In genomic region chr21:36422279-36423098, GRCh38 we compare ENCODE assay signal across 8 cellular contexts. TPM values are rescaled to one million over a fixed set of nuclear protein-coding genes. Genes with fewer than 3 reads are reported as not detected.
A peak's percentile ranks its signal among the peaks of the same experiment; 100 is the strongest.
DNase-seq lines count a peak whose midpoint lies in the region; ATAC-seq, FAIRE-seq and TF ChIP-seq lines count a peak whose summit lies in the region.

No MANE protein-coding gene starts in this region.

- DNase-seq in NCI-H2081 (lab: John Stamatoyannopoulos, UW) (peak; percentile 23 to 45), NCI-H2081 treated with DMSO at 0.1 percent for 48 hours (lab: John Stamatoyannopoulos, UW) (no peak), HTR-8/SVneo (ENCODE audit: insufficient read length, low spot score) (peak; percentile 69), ecto neural progenitor cell (ENCODE audit: low spot score) (peak; percentile 80), mesothelial cell of epicardium (ENCODE audit: low spot score in 2 of 2, unreplicated experiment in 2 of 2) (no peak)

- no peaks in the 10 kb centered on the region for H3K9me3 Mint-ChIP-seq in mesothelial cell of epicardium

- H3K27me3 Mint-ChIP-seq in mesothelial cell of epicardium (ENCODE audit: low read depth), result no peaks in the 10 kb centered on the region

- no peak overlapping the region for H3K4me3 Mint-ChIP-seq in mesothelial cell of epicardium

- no peak overlapping the region for H3K27ac Mint-ChIP-seq in mesothelial cell of epicardium

- TF ChIP-seq CTCF in mesothelial cell of epicardium (IDR thresholded peaks at IDR 0.05; ENCODE audit: unreplicated experiment), result peak; percentile 52

- H3K4me1 Mint-ChIP-seq in mesothelial cell of epicardium, result no peaks in the 10 kb centered on the region

- FAIRE-seq in HTR-8/SVneo (lab: Jason Lieb, UNC), result no peak

- ATAC-seq in SK-N-SH treated with all-trans-retinoic acid at 6 μM for 48 hours (peak; percentile 69), HG03039 (IDR thresholded peaks at IDR 0.05; ENCODE audit: unreplicated experiment) (no peak), HG02678 (IDR thresholded peaks at IDR 0.05; ENCODE audit: unreplicated experiment) (no peak)

- no peaks in the 10 kb centered on the region for H3K36me3 Mint-ChIP-seq in mesothelial cell of epicardium

TF ChIP-seq in SK-N-SH treated with all-trans-retinoic acid at 6 μM for 48 hours, 23 proteins besides CTCF, POLR2A, EP300 and RAD21:
- TF ChIP-seq ZFP3 (CRISPR knock-in tag; IDR thresholded peaks at IDR 0.05) (no peak), ZNF8 (CRISPR knock-in tag; IDR thresholded peaks at IDR 0.05) (no peak), CREB5 (CRISPR knock-in tag; IDR thresholded peaks at IDR 0.05; ENCODE audit: low read depth) (no peak), TSHZ2 (CRISPR knock-in tag; IDR thresholded peaks at IDR 0.05) (no peak), ZNF70 (CRISPR knock-in tag; IDR thresholded peaks at IDR 0.05) (no peak), GLIS3 (CRISPR knock-in tag; IDR thresholded peaks at IDR 0.05) (no peak), PATZ1 (CRISPR knock-in tag; IDR thresholded peaks at IDR 0.05; ENCODE audit: borderline replicate concordance) (no peak), ZNF565 (CRISPR knock-in tag; conservative IDR thresholded peaks at IDR 0.05; ENCODE audit: low read depth) (no peak), PPARA (CRISPR knock-in tag; IDR thresholded peaks at IDR 0.05; ENCODE audit: borderline replicate concordance) (no peak), ZFP30 (CRISPR knock-in tag; IDR thresholded peaks at IDR 0.05) (no peak), CSDC2 (CRISPR knock-in tag; IDR thresholded peaks at IDR 0.05) (no peak), TCF4 (CRISPR knock-in tag; IDR thresholded peaks at IDR 0.05; ENCODE audit: borderline replicate concordance) (no peak), ISL1 (CRISPR knock-in tag; IDR thresholded peaks at IDR 0.05) (no peak), RARB (CRISPR knock-in tag; IDR thresholded peaks at IDR 0.05) (no peak), TOX (CRISPR knock-in tag; IDR thresholded peaks at IDR 0.05; ENCODE audit: borderline replicate concordance) (no peak), SNAI2 (CRISPR knock-in tag; IDR thresholded peaks at IDR 0.05) (no peak), POU6F1 (CRISPR knock-in tag; IDR thresholded peaks at IDR 0.05; ENCODE audit: borderline replicate concordance, low read depth) (no peak), OSR1 (CRISPR knock-in tag; IDR thresholded peaks at IDR 0.05) (no peak)
- TF ChIP-seq, protein P1, sequence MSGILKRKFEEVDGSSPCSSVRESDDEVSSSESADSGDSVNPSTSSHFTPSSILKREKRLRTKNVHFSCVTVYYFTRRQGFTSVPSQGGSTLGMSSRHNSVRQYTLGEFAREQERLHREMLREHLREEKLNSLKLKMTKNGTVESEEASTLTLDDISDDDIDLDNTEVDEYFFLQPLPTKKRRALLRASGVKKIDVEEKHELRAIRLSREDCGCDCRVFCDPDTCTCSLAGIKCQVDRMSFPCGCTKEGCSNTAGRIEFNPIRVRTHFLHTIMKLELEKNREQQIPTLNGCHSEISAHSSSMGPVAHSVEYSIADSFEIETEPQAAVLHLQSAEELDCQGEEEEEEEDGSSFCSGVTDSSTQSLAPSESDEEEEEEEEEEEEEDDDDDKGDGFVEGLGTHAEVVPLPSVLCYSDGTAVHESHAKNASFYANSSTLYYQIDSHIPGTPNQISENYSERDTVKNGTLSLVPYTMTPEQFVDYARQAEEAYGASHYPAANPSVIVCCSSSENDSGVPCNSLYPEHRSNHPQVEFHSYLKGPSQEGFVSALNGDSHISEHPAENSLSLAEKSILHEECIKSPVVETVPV (CRISPR knock-in tag; IDR thresholded peaks at IDR 0.05), result no peak

RNA-seq across cellular contexts. Expression of gene CHAF1B, which starts 37.3 kb away (rescaled TPM):
- 8.2 to 10.3 TPM (median 9.2 TPM) in 3 replicates for total RNA-seq in mesothelial cell of epicardium

RNA-seq across cellular contexts. Expression of gene CLDN14, which starts 57.4 kb away (rescaled TPM):
- not detected in 3 replicates for total RNA-seq in mesothelial cell of epicardium

Comparison
In these comparisons a context has a peak if more than half of its experiments do, and no peak if none do; other contexts are left out.
1. DNase-seq: peak in NCI-H2081 (2 of 2), HTR-8/SVneo (single experiment) and ecto neural progenitor cell (single experiment); none in NCI-H2081 treated with DMSO at 0.1 percent for 48 hours (single experiment) and mesothelial cell of epicardium (0 of 2).